In genomic region chr1:208252126-208252853, GRCh38 we compare ENCODE assay signal across 9 cellular contexts. TPM values are rescaled to one million over a fixed set of nuclear protein-coding genes. Genes with fewer than 3 reads are reported as not detected.
DNase-seq lines count a peak whose midpoint lies in the region; ATAC-seq, FAIRE-seq and TF ChIP-seq lines count a peak whose summit lies in the region.
"Had no signal": no experiment of that assay in that cellular context is flagged by ENCODE, and none has a peak within 500 bp of the region (broad histone marks: within the 10 kb centered on the region; RNA-seq: fewer than 3 reads in every experiment).

No MANE protein-coding gene starts in this region.

- DNase-seq in AG09319 (ENCODE audit: extremely low read depth, low read depth) (no peak), HTR-8/SVneo (ENCODE audit: insufficient read length, low spot score) (peak; percentile 70), choroid plexus epithelial cell (ENCODE audit: low read depth) (no peak), lung (ENCODE audit: low spot score) (no peak), NCI-H774 (lab: John Stamatoyannopoulos, UW) (no peak), SKM-1 (lab: John Stamatoyannopoulos, UW; ENCODE audit: unreplicated experiment) (no peak)
- DNase-seq in stimulated activated effector memory CD8-positive, alpha-beta T cell treated with anti-CD3 and anti-CD28 coated beads, Interleukin-12 subunit alpha, Interleukin-12 subunit beta, amount 100 ng/mL, for 72 hours (ENCODE audit: low spot score in 2 of 2), result no peak
- DNase-seq in activated CD4-positive, alpha-beta T cell treated with anti-CD3 and anti-CD28 coated beads for 48 hours, result no peak

- no peak overlapping the region for H3K4me3 Mint-ChIP-seq in stimulated activated effector memory CD8-positive, alpha-beta T cell treated with anti-CD3 and anti-CD28 coated beads, Interleukin-12 subunit alpha, Interleukin-12 subunit beta, amount 100 ng/mL, for 72 hours
- H3K4me3 Mint-ChIP-seq: memory B cell had no signal

- no peaks in the 10 kb centered on the region for H3K9me3 Mint-ChIP-seq in stimulated activated effector memory CD8-positive, alpha-beta T cell treated with anti-CD3 and anti-CD28 coated beads, Interleukin-12 subunit alpha, Interleukin-12 subunit beta, amount 100 ng/mL, for 72 hours
- H3K9me3 Mint-ChIP-seq: memory B cell had no signal

- peak; percentile 60 for FAIRE-seq in HTR-8/SVneo (lab: Jason Lieb, UNC)

- no peaks in the 10 kb centered on the region for H3K9me3 ChIP-seq in lung (ENCODE audit: control insufficient read depth in 2 of 2, insufficient read depth in 1 of 2, low read length in 1 of 2)

- no peaks in the 10 kb centered on the region for H3K27me3 ChIP-seq in lung (ENCODE audit: control insufficient read depth, insufficient read depth)

- ATAC-seq in lung (ENCODE audit: insufficient read depth, low FRiP score), result peak; percentile 30
- ATAC-seq in stimulated activated effector memory CD8-positive, alpha-beta T cell treated with anti-CD3 and anti-CD28 coated beads, Interleukin-12 subunit alpha, Interleukin-12 subunit beta, amount 100 ng/mL, for 72 hours, result no peak

- peaks cover 3 to 4% of the 10 kb centered on the region in 2 donors for H3K4me1 ChIP-seq in lung (ENCODE audit: control insufficient read depth in 2 of 2, insufficient read depth in 2 of 2, low read length in 2 of 2)

- H3K36me3 Mint-ChIP-seq in stimulated activated effector memory CD8-positive, alpha-beta T cell treated with anti-CD3 and anti-CD28 coated beads, Interleukin-12 subunit alpha, Interleukin-12 subunit beta, amount 100 ng/mL, for 72 hours, result no peaks in the 10 kb centered on the region
- H3K36me3 Mint-ChIP-seq: memory B cell had no signal

- no peak overlapping the region for H3K27ac Mint-ChIP-seq in stimulated activated effector memory CD8-positive, alpha-beta T cell treated with anti-CD3 and anti-CD28 coated beads, Interleukin-12 subunit alpha, Interleukin-12 subunit beta, amount 100 ng/mL, for 72 hours
- H3K27ac Mint-ChIP-seq: memory B cell had no signal

- no peak overlapping the region for H3K27ac ChIP-seq in lung (ENCODE audit: low read depth in 1 of 2, low read length in 1 of 2)

- H3K4me1 Mint-ChIP-seq in stimulated activated effector memory CD8-positive, alpha-beta T cell treated with anti-CD3 and anti-CD28 coated beads, Interleukin-12 subunit alpha, Interleukin-12 subunit beta, amount 100 ng/mL, for 72 hours, result no peaks in the 10 kb centered on the region
- H3K4me1 Mint-ChIP-seq: memory B cell had no signal

- 44 to 61% methylated on average over 18 of the region's 18 CpGs for WGBS in lung, 2 donors

- no peaks in the 10 kb centered on the region for H3K36me3 ChIP-seq in lung (ENCODE audit: control insufficient read depth in 2 of 2, insufficient read depth in 2 of 2, low read length in 2 of 2)

- TF ChIP-seq CTCF in AG09319 (IDR thresholded peaks at IDR 0.05; ENCODE audit: low read depth, low read length), result peak; percentile 66
- TF ChIP-seq CTCF in choroid plexus epithelial cell (conservative IDR thresholded peaks at IDR 0.05; ENCODE audit: low read depth, low read length), result peak; percentile 22
- no peak for TF ChIP-seq CTCF in lung (IDR thresholded peaks at IDR 0.05; ENCODE audit: control extremely low read depth, extremely low read depth)

- H3K4me3 ChIP-seq in choroid plexus epithelial cell (ENCODE audit: low read depth, low read length) (no peak overlapping the region), lung (no peak overlapping the region)

RNA-seq across cellular contexts. Expression of gene PLXNA2, which starts 8.1 kb away (rescaled TPM):
- 100 to 1,000 TPM in 1 of 2 donors, 10 to 100 TPM in 1; 37.7 to 118 TPM for total RNA-seq in lung
- 10 to 100 TPM; 13.2 to 27.6 TPM for polyA plus RNA-seq in lung
